In genomic region chrX:100328342-100328741, GRCh38 we compare ENCODE assay signal across 27 cellular contexts.
"Had no signal": no experiment of that assay in that cellular context is flagged by ENCODE, and none has a peak within 500 bp of the region (broad histone marks: within the 10 kb centered on the region; RNA-seq: fewer than 3 reads in every experiment).

No MANE protein-coding gene starts in this region.

- H3K36me3 Mint-ChIP-seq: activated CD4-positive, alpha-beta memory T cell treated with anti-CD3 and anti-CD28 coated beads for 36 hours; activated naive CD8-positive, alpha-beta T cell treated with anti-CD3 and anti-CD28 coated beads, Interleukin-2, amount 10 ng/mL, durations not matched to agents 7 days and 5 days had no signal

- H3K27ac Mint-ChIP-seq: activated CD4-positive, alpha-beta memory T cell treated with anti-CD3 and anti-CD28 coated beads for 36 hours; activated CD4-positive, alpha-beta T cell treated with anti-CD3 and anti-CD28 coated beads, Interleukin-2, amount 10 ng/mL, durations not matched to agents 24 days and 14 days; activated naive CD4-positive, alpha-beta T cell treated with anti-CD3 and anti-CD28 coated beads for 36 hours; activated naive CD8-positive, alpha-beta T cell treated with anti-CD3 and anti-CD28 coated beads, Interleukin-2, amount 10 ng/mL, durations not matched to agents 7 days and 5 days; activated T-helper 1 cell treated with anti-CD3 and anti-CD28 coated beads, Interleukin-12 subunit alpha, Interleukin-12 subunit beta, Interleukin-2, Interleukin-4 antibody, amounts not matched to agents 30 ng/mL and 10 ng/mL and 1 ng/mL, durations not matched to agents 14 hours and 24 hours and 36 hours; naive thymus-derived CD4-positive, alpha-beta T cell had no signal

- ATAC-seq: activated CD4-positive, CD25-positive, alpha-beta regulatory T cell treated with anti-CD3 and anti-CD28 coated beads, Interleukin-2, amount 50 U/mL, for 24 hours; gastrocnemius medialis; left colon; naive thymus-derived CD4-positive, alpha-beta T cell; pancreas had no signal

- DNase-seq: activated CD4-positive, alpha-beta memory T cell treated with anti-CD3 and anti-CD28 coated beads for 36 hours; activated CD4-positive, alpha-beta T cell treated with anti-CD3 and anti-CD28 coated beads, Interleukin-2, amount 10 ng/mL, durations not matched to agents 24 days and 14 days; activated CD8-positive, alpha-beta memory T cell treated with anti-CD3 and anti-CD28 coated beads, Interleukin-2, amount 50 U/mL, for 4 hours; activated effector memory CD4-positive, alpha-beta T cell treated with anti-CD3 and anti-CD28 coated beads, Interleukin-2, amount 50 U/mL, for 16 hours; activated naive CD4-positive, alpha-beta T cell treated with anti-CD3 and anti-CD28 coated beads for 36 hours; activated naive CD8-positive, alpha-beta T cell treated with anti-CD3 and anti-CD28 coated beads, Interleukin-2, amount 10 ng/mL, durations not matched to agents 7 days and 5 days; activated T-cell treated with anti-CD3 and anti-CD28 coated beads, Interleukin-2, amount 50 U/mL, for 1 hour; cerebellar nuclear complex; dorsolateral prefrontal cortex; effector memory CD4-positive, alpha-beta T cell; erythroblast; gastrocnemius medialis; kidney; left colon; midbrain; naive thymus-derived CD4-positive, alpha-beta T cell; nucleus accumbens; pancreas; stimulated activated CD4-positive, alpha-beta T cell treated with anti-CD3 and anti-CD28 coated beads, Interleukin-15, amount 100 ng/mL, for 24 hours; stimulated activated CD4-positive, alpha-beta T cell treated with anti-CD3 and anti-CD28 coated beads, Interleukin-2, amount 100 ng/mL, for 24 hours; stimulated activated naive CD4-positive, alpha-beta T cell treated with Interleukin-2 at 50 U/mL for 16 hours; T1000; WERI-Rb-1 had no signal

- H3K4me1 Mint-ChIP-seq: activated CD4-positive, alpha-beta T cell treated with anti-CD3 and anti-CD28 coated beads, Interleukin-2, amount 10 ng/mL, durations not matched to agents 24 days and 14 days; activated naive CD8-positive, alpha-beta T cell treated with anti-CD3 and anti-CD28 coated beads, Interleukin-2, amount 10 ng/mL, durations not matched to agents 7 days and 5 days had no signal

- H3K4me3 Mint-ChIP-seq: activated CD4-positive, alpha-beta memory T cell treated with anti-CD3 and anti-CD28 coated beads for 36 hours; activated CD4-positive, alpha-beta T cell treated with anti-CD3 and anti-CD28 coated beads, Interleukin-2, amount 10 ng/mL, durations not matched to agents 24 days and 14 days; activated naive CD4-positive, alpha-beta T cell treated with anti-CD3 and anti-CD28 coated beads for 36 hours; activated naive CD8-positive, alpha-beta T cell treated with anti-CD3 and anti-CD28 coated beads, Interleukin-2, amount 10 ng/mL, durations not matched to agents 7 days and 5 days; activated T-helper 1 cell treated with anti-CD3 and anti-CD28 coated beads, Interleukin-12 subunit alpha, Interleukin-12 subunit beta, Interleukin-2, Interleukin-4 antibody, amounts not matched to agents 30 ng/mL and 10 ng/mL and 1 ng/mL, durations not matched to agents 14 hours and 24 hours and 36 hours; brain; naive thymus-derived CD4-positive, alpha-beta T cell; neural crest cell had no signal

- H3K27me3 Mint-ChIP-seq: activated CD4-positive, alpha-beta memory T cell treated with anti-CD3 and anti-CD28 coated beads for 36 hours; activated CD4-positive, alpha-beta T cell treated with anti-CD3 and anti-CD28 coated beads, Interleukin-2, amount 10 ng/mL, durations not matched to agents 24 days and 14 days; activated naive CD8-positive, alpha-beta T cell treated with anti-CD3 and anti-CD28 coated beads, Interleukin-2, amount 10 ng/mL, durations not matched to agents 7 days and 5 days had no signal

- H3K9me3 Mint-ChIP-seq: activated CD4-positive, alpha-beta memory T cell treated with anti-CD3 and anti-CD28 coated beads for 36 hours; activated CD4-positive, alpha-beta T cell treated with anti-CD3 and anti-CD28 coated beads, Interleukin-2, amount 10 ng/mL, durations not matched to agents 24 days and 14 days; activated naive CD4-positive, alpha-beta T cell treated with anti-CD3 and anti-CD28 coated beads for 36 hours; activated naive CD8-positive, alpha-beta T cell treated with anti-CD3 and anti-CD28 coated beads, Interleukin-2, amount 10 ng/mL, durations not matched to agents 7 days and 5 days; activated T-helper 1 cell treated with anti-CD3 and anti-CD28 coated beads, Interleukin-12 subunit alpha, Interleukin-12 subunit beta, Interleukin-2, Interleukin-4 antibody, amounts not matched to agents 30 ng/mL and 10 ng/mL and 1 ng/mL, durations not matched to agents 14 hours and 24 hours and 36 hours; brain; neural crest cell had no signal
